ENCODE assay signal across 9 cellular contexts in the genomic region with DNA sequence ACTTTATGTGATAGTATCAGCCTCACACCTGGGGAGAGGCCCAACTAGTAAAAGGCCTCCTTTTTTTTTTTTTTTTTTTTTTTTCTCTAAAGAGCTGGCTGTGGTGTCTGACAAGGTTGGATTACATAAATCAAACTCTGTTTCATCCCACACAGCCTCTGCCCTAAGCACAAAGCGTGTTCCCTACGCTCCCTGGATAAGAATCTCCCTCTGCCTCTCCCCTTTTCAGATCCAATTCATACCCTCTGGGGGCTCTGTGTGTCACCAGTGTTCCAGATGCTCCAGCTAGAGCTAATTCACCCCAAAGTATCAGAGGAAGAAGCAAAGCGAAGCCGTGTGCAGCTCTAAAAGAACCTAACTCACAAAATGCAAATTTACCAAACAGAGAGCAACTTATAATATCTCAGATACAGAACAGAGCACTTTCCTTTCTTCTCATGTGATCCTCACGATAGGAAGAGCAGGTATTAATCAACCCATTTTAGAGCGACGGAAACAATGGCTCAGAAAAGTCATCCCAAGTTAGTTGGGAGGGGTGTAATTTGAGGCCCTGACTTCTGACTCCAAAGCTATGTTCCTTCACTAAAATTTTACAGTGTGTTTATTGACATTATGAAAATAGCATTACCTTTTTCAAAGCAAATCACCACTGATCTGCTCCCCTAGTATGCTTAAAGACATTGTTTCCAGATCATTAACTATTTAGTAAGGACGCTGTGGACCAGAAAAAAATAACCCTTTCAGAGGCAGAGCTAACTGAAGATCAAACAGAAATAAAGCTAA. TPM values are rescaled to one million over a fixed set of nuclear protein-coding genes. Genes with fewer than 3 reads are reported as not detected.
DNase-seq lines count a peak whose midpoint lies in the region; ATAC-seq and TF ChIP-seq lines count a peak whose summit lies in the region.
"Had no signal": no experiment of that assay in that cellular context is flagged by ENCODE, and none has a peak within 500 bp of the region (broad histone marks: within the 10 kb centered on the region; RNA-seq: fewer than 3 reads in every experiment).

No MANE protein-coding gene starts in this region.

- no peaks in the 10 kb centered on the region for H3K9me3 ChIP-seq in left ventricle myocardium inferior (replicated peaks)

- intact Hi-C loops in left ventricle myocardium inferior (cut with micrococcal nuclease): no loop called here

- DNase-seq in DMS79 (lab: John Stamatoyannopoulos, UW) (peak; percentile 53), GM20000 (ENCODE audit: low spot score) (peak; percentile 55), NCI-H2171 treated with DMSO at 0.1 percent for 48 hours (lab: John Stamatoyannopoulos, UW) (peak; percentile 71), mesothelial cell of epicardium (ENCODE audit: low spot score in 2 of 2, unreplicated experiment in 2 of 2) (no peak), left ventricle myocardium inferior (no peak)
- no peak for DNase-seq in activated effector memory CD4-positive, alpha-beta T cell treated with anti-CD3 and anti-CD28 coated beads, Interleukin-2, amount 50 U/mL, for 16 hours

- H3K4me3 ChIP-seq in left ventricle myocardium inferior: no peak overlapping the region

- H3K9me3 Mint-ChIP-seq in mesothelial cell of epicardium: no peaks in the 10 kb centered on the region

- TF ChIP-seq CTCF in GM20000 (IDR thresholded peaks at IDR 0.05; ENCODE audit: extremely low read depth, missing control alignments) (no peak), mesothelial cell of epicardium (IDR thresholded peaks at IDR 0.05; ENCODE audit: unreplicated experiment) (no peak), left ventricle myocardium inferior (IDR thresholded peaks at IDR 0.05; ENCODE audit: borderline replicate concordance) (no peak)

- peaks cover 84% of the 10 kb centered on the region for H3K4me1 ChIP-seq in left ventricle myocardium inferior

- H3K36me3 Mint-ChIP-seq in mesothelial cell of epicardium: peaks cover 19% of the 10 kb centered on the region

- H3K4me1 Mint-ChIP-seq in mesothelial cell of epicardium: peaks cover 92% of the 10 kb centered on the region

- no peaks in the 10 kb centered on the region for H3K27me3 Mint-ChIP-seq in mesothelial cell of epicardium (ENCODE audit: low read depth)

- peak overlapping the region; percentile 15 for H3K4me3 Mint-ChIP-seq in mesothelial cell of epicardium

- ATAC-seq in HG03097 (IDR thresholded peaks at IDR 0.05; ENCODE audit: low FRiP score, unreplicated experiment) (no peak), GM18868 (IDR thresholded peaks at IDR 0.05; ENCODE audit: unreplicated experiment) (no peak)

- no peaks in the 10 kb centered on the region for H3K27me3 ChIP-seq in left ventricle myocardium inferior (ENCODE audit: low read depth)

- no peak overlapping the region for H3K27ac ChIP-seq in left ventricle myocardium inferior (replicated peaks)

- H3K36me3 ChIP-seq in left ventricle myocardium inferior: peaks cover under 1% of the 10 kb centered on the region

- H3K27ac Mint-ChIP-seq in mesothelial cell of epicardium: peak overlapping the region; percentile 95

RNA-seq across cellular contexts. Expression of gene BMF, which starts 12.4 kb away (rescaled TPM):
- 90.3 to 98.9 TPM (median 97.0 TPM) in 3 replicates for total RNA-seq in mesothelial cell of epicardium
- 3.1 TPM for total RNA-seq in left ventricle myocardium inferior
- total RNA-seq: MCF 10A had no signal

RNA-seq across cellular contexts. Expression of gene SRP14, which starts 57.3 kb away (rescaled TPM):
- total RNA-seq in mesothelial cell of epicardium (185 to 198 TPM (median 189 TPM) in 3 replicates), left ventricle myocardium inferior (240 TPM)

Comparison
In these comparisons a context has a peak if more than half of its experiments do, and no peak if none do; other contexts are left out.
1. DNase-seq: peak in DMS79 (single experiment), GM20000 (single experiment) and NCI-H2171 treated with DMSO at 0.1 percent for 48 hours (single experiment); none in mesothelial cell of epicardium (0 of 2), activated effector memory CD4-positive, alpha-beta T cell treated with anti-CD3 and anti-CD28 coated beads, Interleukin-2, amount 50 U/mL, for 16 hours (single experiment) and left ventricle myocardium inferior (single experiment).
2. RNA of gene BMF, which starts 12.4 kb away (total RNA-seq): 90.3 to 98.9 TPM in mesothelial cell of epicardium; 3.1 TPM in left ventricle myocardium inferior (single experiment); every median in the first group is over 10 times any median in the second.